26 cellular contexts compared by ENCODE assay signal in genomic region chr10:112883853-112884502, GRCh38.
"Had no signal": no experiment of that assay in that cellular context is flagged by ENCODE, and none has a peak within 500 bp of the region (broad histone marks: within the 10 kb centered on the region; RNA-seq: fewer than 3 reads in every experiment).

No MANE protein-coding gene starts in this region.

- H3K36me3 ChIP-seq: ascending aorta, breast epithelium, cardiac muscle cell, colonic mucosa, esophagus squamous epithelium had no signal

- H3K4me1 ChIP-seq: ascending aorta, breast epithelium, colonic mucosa, esophagus squamous epithelium had no signal

- ATAC-seq: activated CD4-positive, alpha-beta T cell treated with anti-CD3 and anti-CD28 coated beads for 36 hours; activated CD8-positive, alpha-beta memory T cell treated with anti-CD3 and anti-CD28 coated beads, Interleukin-2, amount 10 ng/mL, durations not matched to agents 7 days and 5 days; activated CD8-positive, alpha-beta T cell treated with anti-CD3 and anti-CD28 coated beads, Interleukin-2, amount 10 ng/mL, durations not matched to agents 7 days and 5 days had no signal

- H3K27ac ChIP-seq: ascending aorta, breast epithelium, cardiac muscle cell, colonic mucosa, dorsolateral prefrontal cortex, epithelial cell of prostate, esophagus squamous epithelium had no signal

- DNase-seq: activated CD4-positive, alpha-beta memory T cell treated with anti-CD3 and anti-CD28 coated beads for 36 hours; activated CD4-positive, alpha-beta T cell treated with anti-CD3 and anti-CD28 coated beads for 36 hours; activated CD4-positive, alpha-beta T cell treated with anti-CD3 and anti-CD28 coated beads, Interleukin-2, amount 10 ng/mL, durations not matched to agents 24 days and 14 days; activated CD4-positive, CD25-positive, alpha-beta regulatory T cell; activated CD4-positive, CD25-positive, alpha-beta regulatory T cell treated with anti-CD3 and anti-CD28 coated beads, Interleukin-2, amount 50 U/mL, for 72 hours; activated CD8-positive, alpha-beta memory T cell treated with anti-CD3 and anti-CD28 coated beads, Interleukin-2, amount 10 ng/mL, durations not matched to agents 7 days and 5 days; activated CD8-positive, alpha-beta memory T cell treated with anti-CD3 and anti-CD28 coated beads, Interleukin-2, amount 50 U/mL, for 4 hours; activated CD8-positive, alpha-beta T cell treated with anti-CD3 and anti-CD28 coated beads, Interleukin-2, amount 10 ng/mL, durations not matched to agents 7 days and 5 days; activated effector memory CD4-positive, alpha-beta T cell treated with anti-CD3 and anti-CD28 coated beads, Interleukin-2, amount 50 U/mL, for 16 hours; activated naive CD4-positive, alpha-beta T cell treated with anti-CD3 and anti-CD28 coated beads for 36 hours; activated naive CD8-positive, alpha-beta T cell treated with anti-CD3 and anti-CD28 coated beads for 36 hours; activated T-cell treated with anti-CD3 and anti-CD28 coated beads, Interleukin-2, amount 50 U/mL, for 1 hour; activated T-cell treated with anti-CD3 and anti-CD28 coated beads, Interleukin-2, amount 50 U/mL, for 48 hours; central memory CD4-positive, alpha-beta T cell; cerebellar nuclear complex; colonic mucosa; dorsolateral prefrontal cortex; effector memory CD4-positive, alpha-beta T cell; esophagus squamous epithelium; foreskin fibroblast; head of caudate nucleus; T-helper 2 cell had no signal

- H3K4me3 ChIP-seq: ascending aorta, breast epithelium, cardiac muscle cell, colonic mucosa, dorsolateral prefrontal cortex, esophagus squamous epithelium had no signal

- H3K27me3 ChIP-seq: ascending aorta, breast epithelium, cardiac muscle cell, colonic mucosa, dorsolateral prefrontal cortex, esophagus squamous epithelium had no signal

- H3K9me3 ChIP-seq: ascending aorta, breast epithelium, colonic mucosa, esophagus squamous epithelium had no signal
